In genomic region chr14:20722016-20722415, GRCh38 we compare ENCODE assay signal across 10 cellular contexts. TPM values are rescaled to one million over a fixed set of nuclear protein-coding genes. Genes with fewer than 3 reads are reported as not detected.
"Had no signal": no experiment of that assay in that cellular context is flagged by ENCODE, and none has a peak within 500 bp of the region (broad histone marks: within the 10 kb centered on the region; RNA-seq: fewer than 3 reads in every experiment).

No MANE protein-coding gene starts in this region.

- H2AFZ ChIP-seq: GM23248 had no signal

- FAIRE-seq: H54, HTR-8/SVneo, K562 had no signal

- H3K9ac ChIP-seq: GM23248 had no signal

- H3K27ac ChIP-seq: GM23248 had no signal

- H3K4me3 Mint-ChIP-seq: H9 had no signal

- DNase-seq: GM23248, GOT3, H9, HCEC 1CT, IMR-90, KG1 had no signal

- H3K27ac Mint-ChIP-seq: H9 had no signal

- H3K4me3 ChIP-seq: GM23248, K562 had no signal

- ATAC-seq: K562 had no signal

RNA-seq across cellular contexts. Expression of gene EDDM3A, which starts 23.7 kb away (rescaled TPM):
- total RNA-seq: GM23248, H9, HT-29, IMR-90, K562 had no signal
- polyA plus RNA-seq: GM23248, IMR-90, K562 had no signal

RNA-seq across cellular contexts. Expression of gene RNASE4, which starts 37.7 kb away (rescaled TPM):
- total RNA-seq: H9 had no signal

RNA-seq across cellular contexts. Expression of gene EDDM3B, which starts 46.2 kb away (rescaled TPM):
- total RNA-seq: GM23248, H9, HT-29, IMR-90, K562 had no signal
- polyA plus RNA-seq: GM23248, IMR-90, K562 had no signal

RNA-seq across cellular contexts. Expression of gene RNASE6, which starts 59.1 kb away (rescaled TPM):
- total RNA-seq: GM23248, H9, HT-29, IMR-90 had no signal
- polyA plus RNA-seq: GM23248, IMR-90 had no signal
